32 cellular contexts compared by ENCODE assay signal in genomic region chr16:6095414-6095813, GRCh38.
"Had no signal": no experiment of that assay in that cellular context is flagged by ENCODE, and none has a peak within 500 bp of the region (broad histone marks: within the 10 kb centered on the region; RNA-seq: fewer than 3 reads in every experiment).

No MANE protein-coding gene starts in this region.

- DNase-seq: activated CD4-positive, alpha-beta memory T cell treated with anti-CD3 and anti-CD28 coated beads, Interleukin-2, amount 10 ng/mL, durations not matched to agents 7 days and 5 days; activated CD4-positive, alpha-beta T cell treated with anti-CD3 and anti-CD28 coated beads for 1 hour; activated CD4-positive, alpha-beta T cell treated with anti-CD3 and anti-CD28 coated beads for 48 hours; activated CD4-positive, CD25-positive, alpha-beta regulatory T cell; activated gamma-delta T cell; activated naive CD4-positive, alpha-beta T cell treated with Interleukin-2 at 50 U/mL for 16 hours; activated naive CD8-positive, alpha-beta T cell treated with anti-CD3 and anti-CD28 coated beads, Interleukin-2, amount 10 ng/mL, durations not matched to agents 7 days and 5 days; activated T-cell treated with anti-CD3 and anti-CD28 coated beads, Interleukin-2, amount 50 U/mL, for 24 hours; Karpas-422; KBM-7; NCI-H1048; NCI-H1105 treated with DMSO at 0.1 percent for 48 hours; NCI-H1436; NCI-H187; NCI-H2029 treated with DMSO at 0.1 percent for 48 hours; NCI-H2171 treated with DMSO at 0.1 percent for 48 hours; NCI-H2227 treated with DMSO at 0.1 percent for 48 hours; NCI-H446; NCI-H510A treated with DMSO at 0.1 percent for 48 hours; NCI-H69; NCI-H82; NK-92 treated with Interleukin-12 subunit alpha and Interleukin-12 subunit beta, amount 100 ng/mL, for 24 hours; PC-9; Right ventricle myocardium superior; SW 1271; T-helper 1 cell; T1000; WERI-Rb-1 had no signal

- H3K36me3 ChIP-seq: ascending aorta, WERI-Rb-1 had no signal

- H3K4me1 ChIP-seq: ascending aorta had no signal

- H3K4me1 Mint-ChIP-seq: activated CD4-positive, alpha-beta memory T cell treated with anti-CD3 and anti-CD28 coated beads, Interleukin-2, amount 10 ng/mL, durations not matched to agents 7 days and 5 days; activated naive CD4-positive, alpha-beta T cell treated with anti-CD3 and anti-CD28 coated beads, Interleukin-2, amount 50 U/mL, for 24 hours; activated naive CD8-positive, alpha-beta T cell treated with anti-CD3 and anti-CD28 coated beads, Interleukin-2, amount 10 ng/mL, durations not matched to agents 7 days and 5 days had no signal

- H3K27me3 Mint-ChIP-seq: activated CD4-positive, alpha-beta memory T cell treated with anti-CD3 and anti-CD28 coated beads, Interleukin-2, amount 10 ng/mL, durations not matched to agents 7 days and 5 days; activated naive CD4-positive, alpha-beta T cell treated with anti-CD3 and anti-CD28 coated beads, Interleukin-2, amount 50 U/mL, for 24 hours; activated naive CD8-positive, alpha-beta T cell treated with anti-CD3 and anti-CD28 coated beads, Interleukin-2, amount 10 ng/mL, durations not matched to agents 7 days and 5 days; activated T-cell treated with anti-CD3 and anti-CD28 coated beads, Interleukin-2, amount 50 U/mL, for 24 hours had no signal

- H3K4me3 ChIP-seq: ascending aorta, PC-9 had no signal

- H2AFZ ChIP-seq: PC-9 had no signal

- H3K27ac ChIP-seq: ascending aorta, PC-9, RWPE1, WERI-Rb-1 had no signal

- H3K9me3 ChIP-seq: ascending aorta had no signal

- H3K36me3 Mint-ChIP-seq: activated naive CD4-positive, alpha-beta T cell treated with anti-CD3 and anti-CD28 coated beads, Interleukin-2, amount 50 U/mL, for 24 hours; activated naive CD8-positive, alpha-beta T cell treated with anti-CD3 and anti-CD28 coated beads, Interleukin-2, amount 10 ng/mL, durations not matched to agents 7 days and 5 days had no signal

- H3K4me2 ChIP-seq: PC-9 had no signal

- H3K27me3 ChIP-seq: ascending aorta had no signal

- H3K27ac Mint-ChIP-seq: activated CD4-positive, alpha-beta memory T cell treated with anti-CD3 and anti-CD28 coated beads, Interleukin-2, amount 10 ng/mL, durations not matched to agents 7 days and 5 days; activated naive CD4-positive, alpha-beta T cell treated with anti-CD3 and anti-CD28 coated beads, Interleukin-2, amount 50 U/mL, for 24 hours; activated naive CD8-positive, alpha-beta T cell treated with anti-CD3 and anti-CD28 coated beads, Interleukin-2, amount 10 ng/mL, durations not matched to agents 7 days and 5 days; activated T-cell treated with anti-CD3 and anti-CD28 coated beads, Interleukin-2, amount 50 U/mL, for 24 hours; activated T-helper 2 cell treated with anti-CD3 and anti-CD28 coated beads, Interferon-gamma antibody, Interleukin-2, Interleukin-4, amounts not matched to agents 10 μg/mL and 5 μg/mL and 100 μg/mL, durations not matched to agents 14 hours and 24 hours and 36 hours had no signal

- H3K4me3 Mint-ChIP-seq: activated CD4-positive, alpha-beta memory T cell treated with anti-CD3 and anti-CD28 coated beads, Interleukin-2, amount 10 ng/mL, durations not matched to agents 7 days and 5 days; activated naive CD4-positive, alpha-beta T cell treated with anti-CD3 and anti-CD28 coated beads, Interleukin-2, amount 50 U/mL, for 24 hours; activated naive CD8-positive, alpha-beta T cell treated with anti-CD3 and anti-CD28 coated beads, Interleukin-2, amount 10 ng/mL, durations not matched to agents 7 days and 5 days; activated T-cell treated with anti-CD3 and anti-CD28 coated beads, Interleukin-2, amount 50 U/mL, for 24 hours had no signal
